Comparison of ENCODE assay signal across 1 cellular context in genomic region chr16:11149011-11149616, GRCh38.
A peak's percentile ranks its signal among the peaks of the same experiment; 100 is the strongest.
TF ChIP-seq lines count a peak whose summit lies in the region.

No MANE protein-coding gene starts in this region.

TF ChIP-seq in HepG2, 621 proteins besides CTCF, POLR2A, EP300 and RAD21 (continued from another document):
- TF ChIP-seq HIC2 (CRISPR knock-in tag; IDR thresholded peaks at IDR 0.05; ENCODE audit: low read depth): no peak
- TF ChIP-seq TFAP4 (IDR thresholded peaks at IDR 0.05; ENCODE audit: borderline replicate concordance, low read depth): peak; percentile 85; the same call in 1 of the 2 replicates
- peak; percentile 43; the same call in 1 of the 2 replicates for TF ChIP-seq RXRA (CRISPR knock-in tag; IDR thresholded peaks at IDR 0.05)
- TF ChIP-seq KAT2B (IDR thresholded peaks at IDR 0.05; ENCODE audit: borderline replicate concordance, low read depth, low read length): no peak
- TF ChIP-seq NR2F6 (IDR thresholded peaks at IDR 0.05): peak; percentile 84
- TF ChIP-seq NR2F6 (CRISPR knock-in tag; IDR thresholded peaks at IDR 0.05): peak; percentile 83; the same call in 1 of the 2 replicates
